ENCODE assay signal across 1 cellular context in the genomic region with DNA sequence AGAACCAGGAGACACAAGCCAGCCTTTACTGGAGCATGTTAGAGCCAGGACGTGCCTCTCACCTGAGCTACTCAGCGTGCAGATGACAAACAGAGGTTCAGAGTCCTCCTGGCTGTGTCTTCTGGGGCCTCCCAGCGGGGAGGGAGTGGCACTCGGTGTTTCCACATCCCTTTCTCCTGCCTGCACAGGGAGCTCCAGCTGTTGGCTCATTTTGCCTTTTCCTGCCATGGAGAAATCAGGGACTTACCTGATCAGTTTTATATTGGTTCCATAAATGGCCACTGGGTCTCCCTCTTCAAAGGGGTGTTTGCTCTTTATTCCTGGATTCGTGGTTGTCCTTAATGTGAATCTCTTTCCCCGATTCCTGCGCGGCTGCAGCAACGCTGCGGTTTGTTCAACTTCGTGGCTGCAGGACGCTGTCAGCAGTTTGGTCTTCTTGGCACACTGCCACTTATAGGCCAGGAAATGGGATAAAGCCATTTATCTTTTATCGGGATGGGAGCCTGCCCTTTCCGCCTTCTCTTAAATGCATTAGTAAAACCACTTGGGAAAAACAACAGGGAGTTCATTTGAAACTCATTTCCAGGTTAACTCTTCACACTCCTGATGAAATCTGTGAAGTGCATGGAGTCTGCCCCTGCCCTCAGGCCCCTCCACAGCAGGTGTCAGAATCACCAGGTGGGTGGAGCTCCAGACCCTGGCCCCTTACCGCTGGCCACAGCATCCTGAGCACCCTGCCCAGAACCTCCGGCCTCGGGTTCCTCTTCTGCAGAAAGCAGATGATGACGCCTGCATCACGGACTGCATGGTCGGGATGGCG.
TF ChIP-seq lines count a peak whose summit lies in the region.

No MANE protein-coding gene starts in this region.

TF ChIP-seq in HepG2, 621 proteins besides CTCF, POLR2A, EP300 and RAD21 (continued from another document and continues in another):
- TF ChIP-seq, protein P1, sequence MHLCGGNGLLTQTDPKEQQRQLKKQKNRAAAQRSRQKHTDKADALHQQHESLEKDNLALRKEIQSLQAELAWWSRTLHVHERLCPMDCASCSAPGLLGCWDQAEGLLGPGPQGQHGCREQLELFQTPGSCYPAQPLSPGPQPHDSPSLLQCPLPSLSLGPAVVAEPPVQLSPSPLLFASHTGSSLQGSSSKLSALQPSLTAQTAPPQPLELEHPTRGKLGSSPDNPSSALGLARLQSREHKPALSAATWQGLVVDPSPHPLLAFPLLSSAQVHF (CRISPR knock-in tag; IDR thresholded peaks at IDR 0.05), result no peak
- TF ChIP-seq YY1 (IDR thresholded peaks at IDR 0.05; ENCODE audit: insufficient read depth, insufficient replicate concordance, low read depth, low read length) (no peak), PRPF4 (IDR thresholded peaks at IDR 0.05; ENCODE audit: low read depth, low read length, poor library complexity, severe bottlenecking) (no peak), AGO2 (optimal IDR thresholded peaks at IDR 0.05; ENCODE audit: low read depth, low read length) (no peak), ETV6 (CRISPR knock-in tag; conservative IDR thresholded peaks at IDR 0.05) (no peak), MXD1 (CRISPR knock-in tag; IDR thresholded peaks at IDR 0.05) (no peak), GATA4 (IDR thresholded peaks at IDR 0.05; ENCODE audit: borderline replicate concordance, low read depth) (no peak), SPEN (CRISPR knock-in tag; IDR thresholded peaks at IDR 0.05; ENCODE audit: low read depth) (0 out of 2 replicates have a peak, but pooled peaks have one; percentile 42), ZNF33B (CRISPR knock-in tag; IDR thresholded peaks at IDR 0.05) (no peak), ZNF138 (CRISPR knock-in tag; IDR thresholded peaks at IDR 0.05; ENCODE audit: low read depth) (no peak), MAX (IDR thresholded peaks at IDR 0.05) (peak; percentile 34; the same call in 1 of the 2 replicates), ZNF598 (CRISPR knock-in tag; IDR thresholded peaks at IDR 0.05; ENCODE audit: borderline replicate concordance) (0 out of 2 replicates have a peak, but pooled peaks have one; percentile 10), ZC3H4 (CRISPR knock-in tag; IDR thresholded peaks at IDR 0.05; ENCODE audit: borderline replicate concordance) (no peak), GZF1 (CRISPR knock-in tag; IDR thresholded peaks at IDR 0.05) (no peak), NFYC (CRISPR knock-in tag; IDR thresholded peaks at IDR 0.05) (no peak), GLI4 (CRISPR knock-in tag; IDR thresholded peaks at IDR 0.05; ENCODE audit: borderline replicate concordance) (0 out of 2 replicates have a peak, but pooled peaks have one; percentile 39), HOXD1 (CRISPR knock-in tag; IDR thresholded peaks at IDR 0.05) (no peak), ZFP90 (CRISPR knock-in tag; IDR thresholded peaks at IDR 0.05; ENCODE audit: borderline replicate concordance) (no peak), HNF1B (CRISPR knock-in tag; IDR thresholded peaks at IDR 0.05) (0 out of 2 replicates have a peak, but pooled peaks have one; percentile 47), MTF2 (CRISPR knock-in tag; IDR thresholded peaks at IDR 0.05; ENCODE audit: borderline replicate concordance) (no peak), CBX5 (CRISPR knock-in tag; IDR thresholded peaks at IDR 0.05; ENCODE audit: borderline replicate concordance) (no peak), TRIM24 (CRISPR knock-in tag; IDR thresholded peaks at IDR 0.05) (no peak), NFIC (IDR thresholded peaks at IDR 0.05; ENCODE audit: low read length) (no peak), NBN (conservative IDR thresholded peaks at IDR 0.05) (no peak), HDAC1 (CRISPR knock-in tag; IDR thresholded peaks at IDR 0.05) (peak; percentile 79), ZNF510 (CRISPR knock-in tag; IDR thresholded peaks at IDR 0.05; ENCODE audit: low read depth) (no peak), CENPT (CRISPR knock-in tag; IDR thresholded peaks at IDR 0.05; ENCODE audit: low read depth) (no peak), EHMT2 (IDR thresholded peaks at IDR 0.05; ENCODE audit: borderline replicate concordance, low read depth, low read length) (no peak), ZNF136 (CRISPR knock-in tag; IDR thresholded peaks at IDR 0.05; ENCODE audit: low read depth) (no peak), RARG (CRISPR knock-in tag; IDR thresholded peaks at IDR 0.05; ENCODE audit: low read depth) (no peak), ISL2 (CRISPR knock-in tag; IDR thresholded peaks at IDR 0.05) (no peak), ZNF737 (CRISPR knock-in tag; IDR thresholded peaks at IDR 0.05; ENCODE audit: borderline replicate concordance) (no peak)
- TF ChIP-seq, protein P2, sequence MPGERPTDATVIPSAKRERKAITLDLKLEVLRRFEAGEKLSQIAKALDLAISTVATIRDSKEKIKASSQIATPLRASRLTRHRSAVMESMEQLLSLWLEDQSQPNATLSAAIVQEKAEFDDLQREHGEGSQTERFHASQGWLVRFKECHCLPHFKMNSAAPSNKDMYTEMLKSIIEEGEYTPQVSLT (CRISPR knock-in tag; IDR thresholded peaks at IDR 0.05; ENCODE audit: borderline replicate concordance, low read depth), result no peak
- TF ChIP-seq, protein P3, sequence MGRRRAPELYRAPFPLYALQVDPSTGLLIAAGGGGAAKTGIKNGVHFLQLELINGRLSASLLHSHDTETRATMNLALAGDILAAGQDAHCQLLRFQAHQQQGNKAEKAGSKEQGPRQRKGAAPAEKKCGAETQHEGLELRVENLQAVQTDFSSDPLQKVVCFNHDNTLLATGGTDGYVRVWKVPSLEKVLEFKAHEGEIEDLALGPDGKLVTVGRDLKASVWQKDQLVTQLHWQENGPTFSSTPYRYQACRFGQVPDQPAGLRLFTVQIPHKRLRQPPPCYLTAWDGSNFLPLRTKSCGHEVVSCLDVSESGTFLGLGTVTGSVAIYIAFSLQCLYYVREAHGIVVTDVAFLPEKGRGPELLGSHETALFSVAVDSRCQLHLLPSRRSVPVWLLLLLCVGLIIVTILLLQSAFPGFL (CRISPR knock-in tag; IDR thresholded peaks at IDR 0.05), result no peak
- TF ChIP-seq, protein P4, sequence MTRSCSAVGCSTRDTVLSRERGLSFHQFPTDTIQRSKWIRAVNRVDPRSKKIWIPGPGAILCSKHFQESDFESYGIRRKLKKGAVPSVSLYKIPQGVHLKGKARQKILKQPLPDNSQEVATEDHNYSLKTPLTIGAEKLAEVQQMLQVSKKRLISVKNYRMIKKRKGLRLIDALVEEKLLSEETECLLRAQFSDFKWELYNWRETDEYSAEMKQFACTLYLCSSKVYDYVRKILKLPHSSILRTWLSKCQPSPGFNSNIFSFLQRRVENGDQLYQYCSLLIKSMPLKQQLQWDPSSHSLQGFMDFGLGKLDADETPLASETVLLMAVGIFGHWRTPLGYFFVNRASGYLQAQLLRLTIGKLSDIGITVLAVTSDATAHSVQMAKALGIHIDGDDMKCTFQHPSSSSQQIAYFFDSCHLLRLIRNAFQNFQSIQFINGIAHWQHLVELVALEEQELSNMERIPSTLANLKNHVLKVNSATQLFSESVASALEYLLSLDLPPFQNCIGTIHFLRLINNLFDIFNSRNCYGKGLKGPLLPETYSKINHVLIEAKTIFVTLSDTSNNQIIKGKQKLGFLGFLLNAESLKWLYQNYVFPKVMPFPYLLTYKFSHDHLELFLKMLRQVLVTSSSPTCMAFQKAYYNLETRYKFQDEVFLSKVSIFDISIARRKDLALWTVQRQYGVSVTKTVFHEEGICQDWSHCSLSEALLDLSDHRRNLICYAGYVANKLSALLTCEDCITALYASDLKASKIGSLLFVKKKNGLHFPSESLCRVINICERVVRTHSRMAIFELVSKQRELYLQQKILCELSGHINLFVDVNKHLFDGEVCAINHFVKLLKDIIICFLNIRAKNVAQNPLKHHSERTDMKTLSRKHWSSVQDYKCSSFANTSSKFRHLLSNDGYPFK (CRISPR knock-in tag; IDR thresholded peaks at IDR 0.05; ENCODE audit: borderline replicate concordance), result no peak
- TF ChIP-seq, protein P5, sequence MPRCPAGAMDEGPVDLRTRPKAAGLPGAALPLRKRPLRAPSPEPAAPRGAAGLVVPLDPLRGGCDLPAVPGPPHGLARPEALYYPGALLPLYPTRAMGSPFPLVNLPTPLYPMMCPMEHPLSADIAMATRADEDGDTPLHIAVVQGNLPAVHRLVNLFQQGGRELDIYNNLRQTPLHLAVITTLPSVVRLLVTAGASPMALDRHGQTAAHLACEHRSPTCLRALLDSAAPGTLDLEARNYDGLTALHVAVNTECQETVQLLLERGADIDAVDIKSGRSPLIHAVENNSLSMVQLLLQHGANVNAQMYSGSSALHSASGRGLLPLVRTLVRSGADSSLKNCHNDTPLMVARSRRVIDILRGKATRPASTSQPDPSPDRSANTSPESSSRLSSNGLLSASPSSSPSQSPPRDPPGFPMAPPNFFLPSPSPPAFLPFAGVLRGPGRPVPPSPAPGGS (CRISPR knock-in tag; IDR thresholded peaks at IDR 0.05), result no peak
- TF ChIP-seq, protein P6, sequence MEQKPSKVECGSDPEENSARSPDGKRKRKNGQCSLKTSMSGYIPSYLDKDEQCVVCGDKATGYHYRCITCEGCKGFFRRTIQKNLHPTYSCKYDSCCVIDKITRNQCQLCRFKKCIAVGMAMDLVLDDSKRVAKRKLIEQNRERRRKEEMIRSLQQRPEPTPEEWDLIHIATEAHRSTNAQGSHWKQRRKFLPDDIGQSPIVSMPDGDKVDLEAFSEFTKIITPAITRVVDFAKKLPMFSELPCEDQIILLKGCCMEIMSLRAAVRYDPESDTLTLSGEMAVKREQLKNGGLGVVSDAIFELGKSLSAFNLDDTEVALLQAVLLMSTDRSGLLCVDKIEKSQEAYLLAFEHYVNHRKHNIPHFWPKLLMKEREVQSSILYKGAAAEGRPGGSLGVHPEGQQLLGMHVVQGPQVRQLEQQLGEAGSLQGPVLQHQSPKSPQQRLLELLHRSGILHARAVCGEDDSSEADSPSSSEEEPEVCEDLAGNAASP (CRISPR knock-in tag; IDR thresholded peaks at IDR 0.05; ENCODE audit: borderline replicate concordance), result no peak
- TF ChIP-seq, protein P7, sequence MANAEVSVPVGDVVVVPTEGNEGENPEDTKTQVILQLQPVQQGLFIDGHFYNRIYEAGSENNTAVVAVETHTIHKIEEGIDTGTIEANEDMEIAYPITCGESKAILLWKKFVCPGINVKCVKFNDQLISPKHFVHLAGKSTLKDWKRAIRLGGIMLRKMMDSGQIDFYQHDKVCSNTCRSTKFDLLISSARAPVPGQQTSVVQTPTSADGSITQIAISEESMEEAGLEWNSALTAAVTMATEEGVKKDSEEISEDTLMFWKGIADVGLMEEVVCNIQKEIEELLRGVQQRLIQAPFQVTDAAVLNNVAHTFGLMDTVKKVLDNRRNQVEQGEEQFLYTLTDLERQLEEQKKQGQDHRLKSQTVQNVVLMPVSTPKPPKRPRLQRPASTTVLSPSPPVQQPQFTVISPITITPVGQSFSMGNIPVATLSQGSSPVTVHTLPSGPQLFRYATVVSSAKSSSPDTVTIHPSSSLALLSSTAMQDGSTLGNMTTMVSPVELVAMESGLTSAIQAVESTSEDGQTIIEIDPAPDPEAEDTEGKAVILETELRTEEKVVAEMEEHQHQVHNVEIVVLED (CRISPR knock-in tag; IDR thresholded peaks at IDR 0.05; ENCODE audit: borderline replicate concordance), result peak; percentile 36; the same call in 1 of the 2 replicates
